ENCODE assay signal across 7 cellular contexts in genomic region chr14:60723218-60724079, GRCh38. TPM values are rescaled to one million over a fixed set of nuclear protein-coding genes. Genes with fewer than 3 reads are reported as not detected.
DNase-seq lines count a peak whose midpoint lies in the region; TF ChIP-seq lines count a peak whose summit lies in the region.

No MANE protein-coding gene starts in this region.

- DNase-seq in GM06990 (ENCODE audit: extremely low read depth, insufficient read length) (peak; percentile 57), HEK293T (ENCODE audit: extremely low spot score) (peak; percentile 31), NCI-H510A treated with DMSO at 0.1 percent for 48 hours (lab: John Stamatoyannopoulos, UW) (peak; percentile 41), germinal center (ENCODE audit: low spot score) (peak; percentile 19), osteoblast (ENCODE audit: insufficient read length, low spot score, missing footprints) (peak; percentile 81), inferior parietal cortex (ENCODE audit: extremely low spot score) (no peak)
- peak; percentile 11 for DNase-seq in activated T-helper 2 cell treated with anti-CD3 and anti-CD28 coated beads, Interferon-gamma antibody, Interleukin-2, Interleukin-4, amounts not matched to agents 10 μg/mL and 5 μg/mL and 100 μg/mL, durations not matched to agents 14 hours and 24 hours and 36 hours (ENCODE audit: low spot score)

- intact Hi-C loops in activated T-helper 2 cell treated with anti-CD3 and anti-CD28 coated beads, Interferon-gamma antibody, Interleukin-2, Interleukin-4, amounts not matched to agents 10 μg/mL and 5 μg/mL and 100 μg/mL, durations not matched to agents 14 hours and 24 hours and 36 hours (cut with micrococcal nuclease): loop anchor here (1.0 to 10.0 kb wide), 7 partner anchors 11 to 531 kb away; partner anchors contain the start of genes MNAT1, SLC38A6 and TRMT5

- H3K9me3 ChIP-seq in osteoblast (ENCODE audit: low read depth, low read length): no peaks in the 10 kb centered on the region

- peak overlapping the region; percentile 91 for H2AFZ ChIP-seq in osteoblast (ENCODE audit: low read length)

- peak overlapping the region; percentile 83 for H3K4me3 Mint-ChIP-seq in activated T-helper 2 cell treated with anti-CD3 and anti-CD28 coated beads, Interferon-gamma antibody, Interleukin-2, Interleukin-4, amounts not matched to agents 10 μg/mL and 5 μg/mL and 100 μg/mL, durations not matched to agents 14 hours and 24 hours and 36 hours (ENCODE audit: low read depth)

- H3K27me3 Mint-ChIP-seq in activated T-helper 2 cell treated with anti-CD3 and anti-CD28 coated beads, Interferon-gamma antibody, Interleukin-2, Interleukin-4, amounts not matched to agents 10 μg/mL and 5 μg/mL and 100 μg/mL, durations not matched to agents 14 hours and 24 hours and 36 hours (ENCODE audit: low read depth): peaks cover 71% of the 10 kb centered on the region

- no peaks in the 10 kb centered on the region for H3K9me3 Mint-ChIP-seq in activated T-helper 2 cell treated with anti-CD3 and anti-CD28 coated beads, Interferon-gamma antibody, Interleukin-2, Interleukin-4, amounts not matched to agents 10 μg/mL and 5 μg/mL and 100 μg/mL, durations not matched to agents 14 hours and 24 hours and 36 hours

- peaks cover 8% of the 10 kb centered on the region for H3K4me1 ChIP-seq in osteoblast (ENCODE audit: insufficient read depth, low read length)

- H3K27ac Mint-ChIP-seq in activated T-helper 2 cell treated with anti-CD3 and anti-CD28 coated beads, Interferon-gamma antibody, Interleukin-2, Interleukin-4, amounts not matched to agents 10 μg/mL and 5 μg/mL and 100 μg/mL, durations not matched to agents 14 hours and 24 hours and 36 hours: peak overlapping the region; percentile 20

- peak overlapping the region; percentile 86 for H3K27ac ChIP-seq in osteoblast (ENCODE audit: low read depth, low read length)

- POLR2A ChIA-PET in HEK293T (lab: Yijun Ruan, JAX): interaction anchor here (0.6 to 6.0 kb wide), 14 partner anchors 10 to 257 kb away, joined by 3 to 71 read pairs (median 4); partner anchors contain the start of genes SIX1, SLC38A6 and TRMT5

- peak overlapping the region; percentile 74 for H3K4me2 ChIP-seq in osteoblast (ENCODE audit: insufficient read depth, low read length)

- H3K27me3 ChIP-seq in GM06990 (replicated peaks; ENCODE audit: control insufficient read depth, insufficient read depth, low read length): no peaks in the 10 kb centered on the region; the same call in 1 of the 2 replicates
- no peaks in the 10 kb centered on the region for H3K27me3 ChIP-seq in osteoblast (ENCODE audit: insufficient read depth, low read length)

- no peak for TF ChIP-seq CTCF in GM06990 (IDR thresholded peaks at IDR 0.05; ENCODE audit: insufficient read depth, low read length, poor library complexity, severe bottlenecking)
- no peak for TF ChIP-seq CTCF in osteoblast (IDR thresholded peaks at IDR 0.05; ENCODE audit: extremely low read depth, low read depth, low read length)

- peaks cover 47% of the 10 kb centered on the region for H3K79me2 ChIP-seq in osteoblast (ENCODE audit: insufficient read depth, low read length)

- CTCF ChIA-PET in HEK293T (lab: Yijun Ruan, JAX): interaction anchor here (0.5 kb wide), 1 partner anchor 88 kb away, joined by 4 read pairs; no protein-coding TSS in a partner anchor

- H3K4me1 Mint-ChIP-seq in activated T-helper 2 cell treated with anti-CD3 and anti-CD28 coated beads, Interferon-gamma antibody, Interleukin-2, Interleukin-4, amounts not matched to agents 10 μg/mL and 5 μg/mL and 100 μg/mL, durations not matched to agents 14 hours and 24 hours and 36 hours (ENCODE audit: low read depth): peaks cover 15% of the 10 kb centered on the region

- H3K36me3 ChIP-seq in GM06990 (ENCODE audit: control insufficient read depth, insufficient read depth, low read length): no peaks in the 10 kb centered on the region
- peaks cover 18% of the 10 kb centered on the region for H3K36me3 ChIP-seq in osteoblast (ENCODE audit: insufficient read depth, low read length)

- H3K4me3 ChIP-seq in GM06990 (replicated peaks; ENCODE audit: low read depth, low read length) (peak overlapping the region; percentile 64), osteoblast (ENCODE audit: insufficient read depth, low read length) (peak overlapping the region; percentile 76)

- H3K36me3 Mint-ChIP-seq in activated T-helper 2 cell treated with anti-CD3 and anti-CD28 coated beads, Interferon-gamma antibody, Interleukin-2, Interleukin-4, amounts not matched to agents 10 μg/mL and 5 μg/mL and 100 μg/mL, durations not matched to agents 14 hours and 24 hours and 36 hours (ENCODE audit: low read depth): no peaks in the 10 kb centered on the region

- H4K20me1 ChIP-seq in osteoblast (ENCODE audit: insufficient read depth, low read length): peaks cover 26% of the 10 kb centered on the region

TF ChIP-seq in HEK293T, 16 proteins besides CTCF, POLR2A, EP300 and RAD21:
- TF ChIP-seq FOXA1 (IDR thresholded peaks at IDR 0.05) (no peak), FOXK2 (IDR thresholded peaks at IDR 0.05) (no peak), ARNT (IDR thresholded peaks at IDR 0.05) (no peak), ZNF384 (IDR thresholded peaks at IDR 0.05) (no peak), L3MBTL2 (conservative IDR thresholded peaks at IDR 0.05) (no peak; the same call in 1 of the 2 replicates), SUZ12 (IDR thresholded peaks at IDR 0.05) (no peak), SP1 (IDR thresholded peaks at IDR 0.05) (no peak), NFRKB (IDR thresholded peaks at IDR 0.05) (no peak), HDGF (IDR thresholded peaks at IDR 0.05; ENCODE audit: borderline replicate concordance) (no peak), BHLHE40 (IDR thresholded peaks at IDR 0.05; ENCODE audit: borderline replicate concordance) (no peak), CTBP1 (IDR thresholded peaks at IDR 0.05; ENCODE audit: borderline replicate concordance) (no peak), FOXM1 (IDR thresholded peaks at IDR 0.05; ENCODE audit: borderline replicate concordance) (no peak), LEF1 (IDR thresholded peaks at IDR 0.05; ENCODE audit: borderline replicate concordance) (no peak), TARDBP (IDR thresholded peaks at IDR 0.05) (no peak), PKNOX1 (IDR thresholded peaks at IDR 0.05) (no peak), ELF4 (IDR thresholded peaks at IDR 0.05) (no peak)
TF ChIP-seq in HEK293T: peak in this region for 0.

RNA-seq across cellular contexts. Expression of gene SIX4, which starts 0.7 kb away (rescaled TPM):
- total RNA-seq in activated T-helper 2 cell treated with anti-CD3 and anti-CD28 coated beads, Interferon-gamma antibody, Interleukin-2, Interleukin-4, amounts not matched to agents 10 μg/mL and 5 μg/mL and 100 μg/mL, durations not matched to agents 14 hours and 24 hours and 36 hours: 1.1 and 1.3 TPM in 2 replicates
- 14.5 and 15.6 TPM in 2 replicates for total RNA-seq in osteoblast

RNA-seq across cellular contexts. Expression of gene MNAT1, which starts 11.1 kb away (rescaled TPM):
- total RNA-seq in activated T-helper 2 cell treated with anti-CD3 and anti-CD28 coated beads, Interferon-gamma antibody, Interleukin-2, Interleukin-4, amounts not matched to agents 10 μg/mL and 5 μg/mL and 100 μg/mL, durations not matched to agents 14 hours and 24 hours and 36 hours: 56.2 and 57.5 TPM in 2 replicates
- total RNA-seq in osteoblast: 51.4 and 57.2 TPM in 2 replicates
